Comparison of ENCODE assay signal across 1 cellular context in the genomic region with DNA sequence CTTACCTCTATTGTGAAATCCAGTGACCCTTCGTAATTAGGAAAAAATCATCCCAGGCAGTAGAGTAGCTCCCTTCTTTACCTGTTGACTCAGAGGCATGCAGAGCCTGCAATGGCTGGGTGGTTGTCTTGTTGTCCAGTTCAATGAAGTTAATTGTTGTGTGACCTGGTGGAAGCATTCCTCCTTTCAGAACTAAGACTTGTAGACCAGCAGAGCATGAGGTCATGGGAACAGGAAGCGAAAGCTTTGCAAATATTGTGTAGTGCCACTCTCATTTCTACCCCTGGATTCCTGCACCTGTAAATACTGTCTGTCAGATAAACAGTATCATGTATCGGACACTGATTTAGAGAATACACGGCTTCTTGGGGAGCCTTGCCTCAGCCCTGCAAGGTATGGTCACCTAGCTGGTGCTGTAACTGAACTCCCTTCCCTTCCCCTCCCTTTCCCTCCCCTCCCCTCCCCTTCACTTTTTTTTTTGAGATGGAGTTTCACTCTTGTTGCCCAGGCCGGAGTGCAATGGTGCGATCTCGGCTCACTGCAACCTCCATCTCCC.
TF ChIP-seq lines count a peak whose summit lies in the region.

No MANE protein-coding gene starts in this region.

TF ChIP-seq in HepG2, 621 proteins besides CTCF, POLR2A, EP300 and RAD21 (continued from another document and continues in another):
- TF ChIP-seq, protein P1, sequence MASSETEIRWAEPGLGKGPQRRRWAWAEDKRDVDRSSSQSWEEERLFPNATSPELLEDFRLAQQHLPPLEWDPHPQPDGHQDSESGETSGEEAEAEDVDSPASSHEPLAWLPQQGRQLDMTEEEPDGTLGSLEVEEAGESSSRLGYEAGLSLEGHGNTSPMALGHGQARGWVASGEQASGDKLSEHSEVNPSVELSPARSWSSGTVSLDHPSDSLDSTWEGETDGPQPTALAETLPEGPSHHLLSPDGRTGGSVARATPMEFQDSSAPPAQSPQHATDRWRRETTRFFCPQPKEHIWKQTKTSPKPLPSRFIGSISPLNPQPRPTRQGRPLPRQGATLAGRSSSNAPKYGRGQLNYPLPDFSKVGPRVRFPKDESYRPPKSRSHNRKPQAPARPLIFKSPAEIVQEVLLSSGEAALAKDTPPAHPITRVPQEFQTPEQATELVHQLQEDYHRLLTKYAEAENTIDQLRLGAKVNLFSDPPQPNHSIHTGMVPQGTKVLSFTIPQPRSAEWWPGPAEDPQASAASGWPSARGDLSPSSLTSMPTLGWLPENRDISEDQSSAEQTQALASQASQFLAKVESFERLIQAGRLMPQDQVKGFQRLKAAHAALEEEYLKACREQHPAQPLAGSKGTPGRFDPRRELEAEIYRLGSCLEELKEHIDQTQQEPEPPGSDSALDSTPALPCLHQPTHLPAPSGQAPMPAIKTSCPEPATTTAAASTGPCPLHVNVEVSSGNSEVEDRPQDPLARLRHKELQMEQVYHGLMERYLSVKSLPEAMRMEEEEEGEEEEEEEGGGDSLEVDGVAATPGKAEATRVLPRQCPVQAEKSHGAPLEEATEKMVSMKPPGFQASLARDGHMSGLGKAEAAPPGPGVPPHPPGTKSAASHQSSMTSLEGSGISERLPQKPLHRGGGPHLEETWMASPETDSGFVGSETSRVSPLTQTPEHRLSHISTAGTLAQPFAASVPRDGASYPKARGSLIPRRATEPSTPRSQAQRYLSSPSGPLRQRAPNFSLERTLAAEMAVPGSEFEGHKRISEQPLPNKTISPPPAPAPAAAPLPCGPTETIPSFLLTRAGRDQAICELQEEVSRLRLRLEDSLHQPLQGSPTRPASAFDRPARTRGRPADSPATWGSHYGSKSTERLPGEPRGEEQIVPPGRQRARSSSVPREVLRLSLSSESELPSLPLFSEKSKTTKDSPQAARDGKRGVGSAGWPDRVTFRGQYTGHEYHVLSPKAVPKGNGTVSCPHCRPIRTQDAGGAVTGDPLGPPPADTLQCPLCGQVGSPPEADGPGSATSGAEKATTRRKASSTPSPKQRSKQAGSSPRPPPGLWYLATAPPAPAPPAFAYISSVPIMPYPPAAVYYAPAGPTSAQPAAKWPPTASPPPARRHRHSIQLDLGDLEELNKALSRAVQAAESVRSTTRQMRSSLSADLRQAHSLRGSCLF (CRISPR knock-in tag; IDR thresholded peaks at IDR 0.05; ENCODE audit: borderline replicate concordance) = no peak
- peak; percentile 94 for TF ChIP-seq ZNF12 (CRISPR knock-in tag; IDR thresholded peaks at IDR 0.05)
- TF ChIP-seq, protein P2, sequence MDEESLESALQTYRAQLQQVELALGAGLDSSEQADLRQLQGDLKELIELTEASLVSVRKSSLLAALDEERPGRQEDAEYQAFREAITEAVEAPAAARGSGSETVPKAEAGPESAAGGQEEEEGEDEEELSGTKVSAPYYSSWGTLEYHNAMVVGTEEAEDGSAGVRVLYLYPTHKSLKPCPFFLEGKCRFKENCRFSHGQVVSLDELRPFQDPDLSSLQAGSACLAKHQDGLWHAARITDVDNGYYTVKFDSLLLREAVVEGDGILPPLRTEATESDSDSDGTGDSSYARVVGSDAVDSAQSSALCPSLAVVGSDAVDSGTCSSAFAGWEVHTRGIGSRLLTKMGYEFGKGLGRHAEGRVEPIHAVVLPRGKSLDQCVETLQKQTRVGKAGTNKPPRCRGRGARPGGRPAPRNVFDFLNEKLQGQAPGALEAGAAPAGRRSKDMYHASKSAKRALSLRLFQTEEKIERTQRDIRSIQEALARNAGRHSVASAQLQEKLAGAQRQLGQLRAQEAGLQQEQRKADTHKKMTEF (CRISPR knock-in tag; IDR thresholded peaks at IDR 0.05) = no peak
- no peak for TF ChIP-seq GATAD1 (CRISPR knock-in tag; IDR thresholded peaks at IDR 0.05)
- TF ChIP-seq, protein P3, sequence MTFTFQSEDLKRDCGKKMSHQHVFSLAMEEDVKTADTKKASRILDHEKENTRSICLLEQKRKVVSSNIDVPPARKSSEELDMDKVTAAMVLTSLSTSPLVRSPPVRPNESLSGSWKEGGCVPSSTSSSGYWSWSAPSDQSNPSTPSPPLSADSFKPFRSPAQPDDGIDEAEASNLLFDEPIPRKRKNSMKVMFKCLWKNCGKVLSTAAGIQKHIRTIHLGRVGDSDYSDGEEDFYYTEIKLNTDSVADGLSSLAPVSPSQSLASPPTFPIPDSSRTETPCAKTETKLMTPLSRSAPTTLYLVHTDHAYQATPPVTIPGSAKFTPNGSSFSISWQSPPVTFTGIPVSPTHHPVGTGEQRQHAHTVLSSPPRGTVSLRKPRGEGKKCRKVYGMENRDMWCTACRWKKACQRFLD (CRISPR knock-in tag; IDR thresholded peaks at IDR 0.05; ENCODE audit: borderline replicate concordance) = no peak
- TF ChIP-seq, protein P4, sequence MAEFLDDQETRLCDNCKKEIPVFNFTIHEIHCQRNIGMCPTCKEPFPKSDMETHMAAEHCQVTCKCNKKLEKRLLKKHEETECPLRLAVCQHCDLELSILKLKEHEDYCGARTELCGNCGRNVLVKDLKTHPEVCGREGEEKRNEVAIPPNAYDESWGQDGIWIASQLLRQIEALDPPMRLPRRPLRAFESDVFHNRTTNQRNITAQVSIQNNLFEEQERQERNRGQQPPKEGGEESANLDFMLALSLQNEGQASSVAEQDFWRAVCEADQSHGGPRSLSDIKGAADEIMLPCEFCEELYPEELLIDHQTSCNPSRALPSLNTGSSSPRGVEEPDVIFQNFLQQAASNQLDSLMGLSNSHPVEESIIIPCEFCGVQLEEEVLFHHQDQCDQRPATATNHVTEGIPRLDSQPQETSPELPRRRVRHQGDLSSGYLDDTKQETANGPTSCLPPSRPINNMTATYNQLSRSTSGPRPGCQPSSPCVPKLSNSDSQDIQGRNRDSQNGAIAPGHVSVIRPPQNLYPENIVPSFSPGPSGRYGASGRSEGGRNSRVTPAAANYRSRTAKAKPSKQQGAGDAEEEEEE (CRISPR knock-in tag; IDR thresholded peaks at IDR 0.05; ENCODE audit: borderline replicate concordance) = no peak
- no peak for TF ChIP-seq ZNF839 (CRISPR knock-in tag; IDR thresholded peaks at IDR 0.05; ENCODE audit: borderline replicate concordance)
- TF ChIP-seq, protein P5, sequence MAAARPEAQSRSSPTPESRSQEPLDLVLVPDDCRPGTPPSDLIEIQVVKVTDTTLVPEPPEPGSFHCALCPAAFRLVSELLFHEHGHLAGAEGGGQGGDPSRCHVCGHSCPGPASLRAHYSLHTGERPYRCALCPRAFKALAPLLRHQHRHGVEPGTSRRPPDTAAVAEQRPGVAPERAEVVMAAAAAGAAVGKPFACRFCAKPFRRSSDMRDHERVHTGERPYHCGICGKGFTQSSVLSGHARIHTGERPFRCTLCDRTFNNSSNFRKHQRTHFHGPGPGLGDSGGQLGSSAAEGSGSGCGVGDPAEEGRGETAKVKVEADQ (CRISPR knock-in tag; IDR thresholded peaks at IDR 0.05; ENCODE audit: borderline replicate concordance) = no peak
- TF ChIP-seq DNMT1 (CRISPR knock-in tag; IDR thresholded peaks at IDR 0.05) = no peak
- no peak for TF ChIP-seq MIER3 (CRISPR knock-in tag; IDR thresholded peaks at IDR 0.05; ENCODE audit: borderline replicate concordance)
- TF ChIP-seq SOX13 (IDR thresholded peaks at IDR 0.05) = no peak
- TF ChIP-seq SOX13 (CRISPR knock-in tag; conservative IDR thresholded peaks at IDR 0.05 in 1 of 2, IDR thresholded peaks at IDR 0.05 in 1 of 2) = peak in 1 of 2 experiments; percentile 55; a peak in 1 of 4 replicates
- no peak for TF ChIP-seq ZNF768 (CRISPR knock-in tag; IDR thresholded peaks at IDR 0.05)
- TF ChIP-seq SALL1 (CRISPR knock-in tag; IDR thresholded peaks at IDR 0.05) = no peak
- TF ChIP-seq PHF21A (CRISPR knock-in tag; IDR thresholded peaks at IDR 0.05) = peak; percentile 52; the same call in 1 of the 2 replicates
- TF ChIP-seq CENPT (CRISPR knock-in tag; IDR thresholded peaks at IDR 0.05; ENCODE audit: low read depth) = no peak
- no peak for TF ChIP-seq SRY (CRISPR knock-in tag; IDR thresholded peaks at IDR 0.05)
- TF ChIP-seq, protein P6, sequence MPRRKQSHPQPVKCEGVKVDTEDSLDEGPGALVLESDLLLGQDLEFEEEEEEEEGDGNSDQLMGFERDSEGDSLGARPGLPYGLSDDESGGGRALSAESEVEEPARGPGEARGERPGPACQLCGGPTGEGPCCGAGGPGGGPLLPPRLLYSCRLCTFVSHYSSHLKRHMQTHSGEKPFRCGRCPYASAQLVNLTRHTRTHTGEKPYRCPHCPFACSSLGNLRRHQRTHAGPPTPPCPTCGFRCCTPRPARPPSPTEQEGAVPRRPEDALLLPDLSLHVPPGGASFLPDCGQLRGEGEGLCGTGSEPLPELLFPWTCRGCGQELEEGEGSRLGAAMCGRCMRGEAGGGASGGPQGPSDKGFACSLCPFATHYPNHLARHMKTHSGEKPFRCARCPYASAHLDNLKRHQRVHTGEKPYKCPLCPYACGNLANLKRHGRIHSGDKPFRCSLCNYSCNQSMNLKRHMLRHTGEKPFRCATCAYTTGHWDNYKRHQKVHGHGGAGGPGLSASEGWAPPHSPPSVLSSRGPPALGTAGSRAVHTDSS (CRISPR knock-in tag; conservative IDR thresholded peaks at IDR 0.05) = no peak
- TF ChIP-seq MED1 (CRISPR knock-in tag; IDR thresholded peaks at IDR 0.05) = peak; percentile 61
- TF ChIP-seq, protein P7, sequence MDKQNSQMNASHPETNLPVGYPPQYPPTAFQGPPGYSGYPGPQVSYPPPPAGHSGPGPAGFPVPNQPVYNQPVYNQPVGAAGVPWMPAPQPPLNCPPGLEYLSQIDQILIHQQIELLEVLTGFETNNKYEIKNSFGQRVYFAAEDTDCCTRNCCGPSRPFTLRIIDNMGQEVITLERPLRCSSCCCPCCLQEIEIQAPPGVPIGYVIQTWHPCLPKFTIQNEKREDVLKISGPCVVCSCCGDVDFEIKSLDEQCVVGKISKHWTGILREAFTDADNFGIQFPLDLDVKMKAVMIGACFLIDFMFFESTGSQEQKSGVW (CRISPR knock-in tag; IDR thresholded peaks at IDR 0.05; ENCODE audit: borderline replicate concordance) = no peak
- no peak for TF ChIP-seq ISL2 (CRISPR knock-in tag; IDR thresholded peaks at IDR 0.05)
- TF ChIP-seq, protein P8, sequence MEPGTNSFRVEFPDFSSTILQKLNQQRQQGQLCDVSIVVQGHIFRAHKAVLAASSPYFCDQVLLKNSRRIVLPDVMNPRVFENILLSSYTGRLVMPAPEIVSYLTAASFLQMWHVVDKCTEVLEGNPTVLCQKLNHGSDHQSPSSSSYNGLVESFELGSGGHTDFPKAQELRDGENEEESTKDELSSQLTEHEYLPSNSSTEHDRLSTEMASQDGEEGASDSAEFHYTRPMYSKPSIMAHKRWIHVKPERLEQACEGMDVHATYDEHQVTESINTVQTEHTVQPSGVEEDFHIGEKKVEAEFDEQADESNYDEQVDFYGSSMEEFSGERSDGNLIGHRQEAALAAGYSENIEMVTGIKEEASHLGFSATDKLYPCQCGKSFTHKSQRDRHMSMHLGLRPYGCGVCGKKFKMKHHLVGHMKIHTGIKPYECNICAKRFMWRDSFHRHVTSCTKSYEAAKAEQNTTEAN (CRISPR knock-in tag; conservative IDR thresholded peaks at IDR 0.05) = no peak
- peak; percentile 72; the same call in 1 of the 2 replicates for TF ChIP-seq SOX5 (CRISPR knock-in tag; IDR thresholded peaks at IDR 0.05; ENCODE audit: borderline replicate concordance)
- no peak for TF ChIP-seq TAF1 (CRISPR knock-in tag; IDR thresholded peaks at IDR 0.05)
- no peak for TF ChIP-seq ONECUT2 (CRISPR knock-in tag; IDR thresholded peaks at IDR 0.05)
- no peak for TF ChIP-seq LCORL (IDR thresholded peaks at IDR 0.05)
- TF ChIP-seq LCORL (CRISPR knock-in tag; IDR thresholded peaks at IDR 0.05) = peak; percentile 49; the same call in 1 of the 2 replicates
- TF ChIP-seq, protein P9, sequence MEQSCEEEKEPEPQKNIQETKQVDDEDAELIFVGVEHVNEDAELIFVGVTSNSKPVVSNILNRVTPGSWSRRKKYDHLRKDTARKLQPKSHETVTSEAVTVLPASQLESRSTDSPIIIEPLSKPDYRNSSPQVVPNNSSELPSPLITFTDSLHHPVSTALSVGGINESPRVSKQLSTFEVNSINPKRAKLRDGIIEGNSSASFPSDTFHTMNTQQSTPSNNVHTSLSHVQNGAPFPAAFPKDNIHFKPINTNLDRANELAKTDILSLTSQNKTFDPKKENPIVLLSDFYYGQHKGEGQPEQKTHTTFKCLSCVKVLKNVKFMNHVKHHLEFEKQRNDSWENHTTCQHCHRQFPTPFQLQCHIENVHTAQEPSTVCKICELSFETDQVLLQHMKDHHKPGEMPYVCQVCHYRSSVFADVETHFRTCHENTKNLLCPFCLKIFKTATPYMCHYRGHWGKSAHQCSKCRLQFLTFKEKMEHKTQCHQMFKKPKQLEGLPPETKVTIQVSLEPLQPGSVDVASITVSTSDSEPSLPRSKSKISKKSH (CRISPR knock-in tag; IDR thresholded peaks at IDR 0.05; ENCODE audit: borderline replicate concordance) = no peak
- TF ChIP-seq JUND (CRISPR knock-in tag; IDR thresholded peaks at IDR 0.05) = 0 out of 2 replicates have a peak, but pooled peaks have one; percentile 49
- TF ChIP-seq HNRNPK (IDR thresholded peaks at IDR 0.05; ENCODE audit: low read depth, low read length, poor library complexity, severe bottlenecking) = no peak
- TF ChIP-seq, protein P10, sequence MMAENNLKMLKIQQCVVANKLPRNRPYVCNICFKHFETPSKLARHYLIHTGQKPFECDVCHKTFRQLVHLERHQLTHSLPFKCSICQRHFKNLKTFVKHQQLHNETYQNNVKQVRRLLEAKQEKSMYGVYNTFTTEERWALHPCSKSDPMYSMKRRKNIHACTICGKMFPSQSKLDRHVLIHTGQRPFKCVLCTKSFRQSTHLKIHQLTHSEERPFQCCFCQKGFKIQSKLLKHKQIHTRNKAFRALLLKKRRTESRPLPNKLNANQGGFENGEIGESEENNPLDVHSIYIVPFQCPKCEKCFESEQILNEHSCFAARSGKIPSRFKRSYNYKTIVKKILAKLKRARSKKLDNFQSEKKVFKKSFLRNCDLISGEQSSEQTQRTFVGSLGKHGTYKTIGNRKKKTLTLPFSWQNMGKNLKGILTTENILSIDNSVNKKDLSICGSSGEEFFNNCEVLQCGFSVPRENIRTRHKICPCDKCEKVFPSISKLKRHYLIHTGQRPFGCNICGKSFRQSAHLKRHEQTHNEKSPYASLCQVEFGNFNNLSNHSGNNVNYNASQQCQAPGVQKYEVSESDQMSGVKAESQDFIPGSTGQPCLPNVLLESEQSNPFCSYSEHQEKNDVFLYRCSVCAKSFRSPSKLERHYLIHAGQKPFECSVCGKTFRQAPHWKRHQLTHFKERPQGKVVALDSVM (CRISPR knock-in tag; IDR thresholded peaks at IDR 0.05) = 0 out of 2 replicates have a peak, but pooled peaks have one; percentile 35
- TF ChIP-seq ZNF572 (CRISPR knock-in tag; IDR thresholded peaks at IDR 0.05) = no peak
- no peak for TF ChIP-seq FOXM1 (CRISPR knock-in tag; IDR thresholded peaks at IDR 0.05)
- peak; percentile 42; the same call in 1 of the 2 replicates for TF ChIP-seq TBX2 (CRISPR knock-in tag; IDR thresholded peaks at IDR 0.05; ENCODE audit: borderline replicate concordance)
- no peak for TF ChIP-seq ZBTB8A (CRISPR knock-in tag; IDR thresholded peaks at IDR 0.05; ENCODE audit: borderline replicate concordance, low read depth)
- TF ChIP-seq, protein P11, sequence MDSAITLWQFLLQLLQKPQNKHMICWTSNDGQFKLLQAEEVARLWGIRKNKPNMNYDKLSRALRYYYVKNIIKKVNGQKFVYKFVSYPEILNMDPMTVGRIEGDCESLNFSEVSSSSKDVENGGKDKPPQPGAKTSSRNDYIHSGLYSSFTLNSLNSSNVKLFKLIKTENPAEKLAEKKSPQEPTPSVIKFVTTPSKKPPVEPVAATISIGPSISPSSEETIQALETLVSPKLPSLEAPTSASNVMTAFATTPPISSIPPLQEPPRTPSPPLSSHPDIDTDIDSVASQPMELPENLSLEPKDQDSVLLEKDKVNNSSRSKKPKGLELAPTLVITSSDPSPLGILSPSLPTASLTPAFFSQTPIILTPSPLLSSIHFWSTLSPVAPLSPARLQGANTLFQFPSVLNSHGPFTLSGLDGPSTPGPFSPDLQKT (CRISPR knock-in tag; IDR thresholded peaks at IDR 0.05; ENCODE audit: borderline replicate concordance) = no peak
- peak; percentile 92; the same call in 1 of the 2 replicates for TF ChIP-seq ZSCAN25 (CRISPR knock-in tag; IDR thresholded peaks at IDR 0.05)
- TF ChIP-seq, protein P12, sequence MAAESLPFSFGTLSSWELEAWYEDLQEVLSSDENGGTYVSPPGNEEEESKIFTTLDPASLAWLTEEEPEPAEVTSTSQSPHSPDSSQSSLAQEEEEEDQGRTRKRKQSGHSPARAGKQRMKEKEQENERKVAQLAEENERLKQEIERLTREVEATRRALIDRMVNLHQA (CRISPR knock-in tag; IDR thresholded peaks at IDR 0.05) = no peak
